ENCODE assay signal across 1 cellular context in genomic region chr12:6847676-6848075, GRCh38.
A peak's percentile ranks its signal among the peaks of the same experiment; 100 is the strongest.
TF ChIP-seq lines count a peak whose summit lies in the region.

No MANE protein-coding gene starts in this region.

TF ChIP-seq in HEK293, 187 proteins besides CTCF, POLR2A, EP300 and RAD21:
- TF ChIP-seq ZNF600 (tag by site-specific recombination; IDR thresholded peaks at IDR 0.05), result 0 out of 2 replicates have a peak, but pooled peaks have one; percentile 10
- TF ChIP-seq ZBTB21 (tag by site-specific recombination; IDR thresholded peaks at IDR 0.05), result no peak
- no peak for TF ChIP-seq ZNF174 (tag by site-specific recombination; IDR thresholded peaks at IDR 0.05)
- no peak for TF ChIP-seq HOXC10 (CRISPR knock-in tag; IDR thresholded peaks at IDR 0.05)
- TF ChIP-seq ZNF510 (tag by site-specific recombination; IDR thresholded peaks at IDR 0.05; ENCODE audit: insufficient replicate concordance), result no peak
- no peak for TF ChIP-seq KLF9 (tag by site-specific recombination; IDR thresholded peaks at IDR 0.05; ENCODE audit: low read depth)
- TF ChIP-seq, protein P1, sequence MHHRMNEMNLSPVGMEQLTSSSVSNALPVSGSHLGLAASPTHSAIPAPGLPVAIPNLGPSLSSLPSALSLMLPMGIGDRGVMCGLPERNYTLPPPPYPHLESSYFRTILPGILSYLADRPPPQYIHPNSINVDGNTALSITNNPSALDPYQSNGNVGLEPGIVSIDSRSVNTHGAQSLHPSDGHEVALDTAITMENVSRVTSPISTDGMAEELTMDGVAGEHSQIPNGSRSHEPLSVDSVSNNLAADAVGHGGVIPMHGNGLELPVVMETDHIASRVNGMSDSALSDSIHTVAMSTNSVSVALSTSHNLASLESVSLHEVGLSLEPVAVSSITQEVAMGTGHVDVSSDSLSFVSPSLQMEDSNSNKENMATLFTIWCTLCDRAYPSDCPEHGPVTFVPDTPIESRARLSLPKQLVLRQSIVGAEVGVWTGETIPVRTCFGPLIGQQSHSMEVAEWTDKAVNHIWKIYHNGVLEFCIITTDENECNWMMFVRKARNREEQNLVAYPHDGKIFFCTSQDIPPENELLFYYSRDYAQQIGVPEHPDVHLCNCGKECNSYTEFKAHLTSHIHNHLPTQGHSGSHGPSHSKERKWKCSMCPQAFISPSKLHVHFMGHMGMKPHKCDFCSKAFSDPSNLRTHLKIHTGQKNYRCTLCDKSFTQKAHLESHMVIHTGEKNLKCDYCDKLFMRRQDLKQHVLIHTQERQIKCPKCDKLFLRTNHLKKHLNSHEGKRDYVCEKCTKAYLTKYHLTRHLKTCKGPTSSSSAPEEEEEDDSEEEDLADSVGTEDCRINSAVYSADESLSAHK (tag by site-specific recombination; IDR thresholded peaks at IDR 0.05), result no peak
